Comparison of ENCODE assay signal across 8 cellular contexts in the genomic region with DNA sequence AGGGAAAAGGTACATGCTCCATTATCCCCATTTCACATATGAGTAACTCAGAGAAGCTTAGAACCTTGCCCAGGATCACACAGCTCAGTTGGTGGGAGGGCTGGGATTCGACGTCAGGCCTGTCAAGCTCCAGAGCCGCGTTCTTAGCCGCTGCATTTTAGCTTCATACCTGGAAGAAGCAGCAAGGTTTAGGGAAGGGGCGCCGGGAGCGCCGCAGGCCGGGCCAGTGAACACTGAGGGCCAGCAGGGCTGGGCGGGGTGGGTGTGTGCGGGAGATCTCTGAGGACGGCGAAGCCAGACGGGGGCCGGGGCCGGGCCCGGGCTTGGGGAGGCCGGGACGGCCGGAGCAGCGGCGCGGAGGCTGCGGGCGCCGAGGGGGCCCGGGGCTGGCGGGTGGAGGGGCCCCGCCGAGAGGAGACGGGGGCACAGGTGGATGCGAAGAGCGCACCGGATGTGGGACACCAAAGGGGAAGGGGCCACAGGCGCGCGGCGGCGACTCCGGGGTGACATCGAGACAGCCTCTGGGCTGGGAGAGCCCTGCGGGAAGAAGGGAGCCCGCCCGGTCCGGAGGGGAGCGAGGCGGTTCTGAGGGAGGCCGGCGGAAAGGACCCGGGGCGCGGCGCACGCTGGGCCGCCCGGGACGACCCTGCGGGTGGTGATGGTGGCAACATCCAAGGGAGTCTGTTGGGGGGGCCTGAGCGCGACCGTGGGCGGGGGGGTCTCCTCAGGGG. TPM values are rescaled to one million over a fixed set of nuclear protein-coding genes. Genes with fewer than 3 reads are reported as not detected.
A peak's percentile ranks its signal among the peaks of the same experiment; 100 is the strongest.
DNase-seq lines count a peak whose midpoint lies in the region; ATAC-seq, FAIRE-seq and TF ChIP-seq lines count a peak whose summit lies in the region.

No MANE protein-coding gene starts in this region.

- H3K4me2 ChIP-seq in PC-3 (ENCODE audit: low read length): peak overlapping the region; percentile 91

- BruUV-seq in PC-3 (replicated peaks; lab: Mats Ljungman, UMichigan): no TSS peak

- H4K20me1 ChIP-seq in PC-3 (ENCODE audit: low read length): no peaks in the 10 kb centered on the region; the same call in 1 of the 2 replicates

- no peaks in the 10 kb centered on the region for H3K9me3 Mint-ChIP-seq in activated naive CD4-positive, alpha-beta T cell treated with anti-CD3 and anti-CD28 coated beads, Interleukin-2, amount 10 ng/mL, durations not matched to agents 7 days and 5 days

- peak overlapping the region; percentile 22 for H3K27ac ChIP-seq in PC-3 (ENCODE audit: low read length)
- peak overlapping the region; percentile 96 for H3K27ac ChIP-seq in left ventricle myocardium inferior (replicated peaks)
- peak overlapping the region; percentile 84 for H3K27ac ChIP-seq in skeletal muscle tissue (ENCODE audit: low read depth, low read length)

- H3K27me3 ChIP-seq in PC-3 (ENCODE audit: low read length) (no peaks in the 10 kb centered on the region), left ventricle myocardium inferior (ENCODE audit: low read depth) (no peaks in the 10 kb centered on the region), skeletal muscle tissue (ENCODE audit: control insufficient read depth in 3 of 3, insufficient read depth in 3 of 3, low read length in 3 of 3) (no peaks in the 10 kb centered on the region)

- no peaks in the 10 kb centered on the region for H3K27me3 Mint-ChIP-seq in activated naive CD4-positive, alpha-beta T cell treated with anti-CD3 and anti-CD28 coated beads, Interleukin-2, amount 10 ng/mL, durations not matched to agents 7 days and 5 days

- H3K9me2 ChIP-seq in PC-3 (replicated peaks; ENCODE audit: low read length): no peaks in the 10 kb centered on the region

- H3F3A ChIP-seq in PC-3 (ENCODE audit: low read length, unreplicated experiment): peaks cover 14% of the 10 kb centered on the region

- H3K4me3 Mint-ChIP-seq in activated naive CD4-positive, alpha-beta T cell treated with anti-CD3 and anti-CD28 coated beads, Interleukin-2, amount 10 ng/mL, durations not matched to agents 7 days and 5 days: peak overlapping the region; percentile 92

- peaks cover 4% of the 10 kb centered on the region for H3K4me1 ChIP-seq in PC-3 (ENCODE audit: insufficient read depth, low read length)
- peaks cover 33% of the 10 kb centered on the region for H3K4me1 ChIP-seq in left ventricle myocardium inferior
- peaks cover 6 to 12% (median 8%) of the 10 kb centered on the region in 3 donors for H3K4me1 ChIP-seq in skeletal muscle tissue (ENCODE audit: control insufficient read depth in 3 of 3, insufficient read depth in 3 of 3, low read length in 3 of 3)

- H3K36me3 ChIP-seq in PC-3 (ENCODE audit: low read depth, low read length) (peaks cover 38% of the 10 kb centered on the region), left ventricle myocardium inferior (peaks cover 39% of the 10 kb centered on the region), skeletal muscle tissue (ENCODE audit: control insufficient read depth in 3 of 3, insufficient read depth in 3 of 3, low read length in 3 of 3) (peaks cover 38 to 54% (median 49%) of the 10 kb centered on the region in 3 donors)

- peak overlapping the region; percentile 99 for H3K27ac Mint-ChIP-seq in activated naive CD4-positive, alpha-beta T cell treated with anti-CD3 and anti-CD28 coated beads, Interleukin-2, amount 10 ng/mL, durations not matched to agents 7 days and 5 days

- H3K9ac ChIP-seq in PC-3 (ENCODE audit: low read length) (peak overlapping the region; percentile 82), skeletal muscle tissue (ENCODE audit: low read depth in 1 of 3, low read length in 3 of 3) (peak overlapping the region; percentile 78 to 91 (median 89))

- intact Hi-C loops in PC-3 (cut with micrococcal nuclease) (loop anchor here (1.0 to 2.0 kb wide), 3 partner anchors 26 to 68 kb away; partner anchors contain the start of gene ZSWIM8), left ventricle myocardium inferior (cut with micrococcal nuclease) (no loop called here)

- H3K36me3 Mint-ChIP-seq in activated naive CD4-positive, alpha-beta T cell treated with anti-CD3 and anti-CD28 coated beads, Interleukin-2, amount 10 ng/mL, durations not matched to agents 7 days and 5 days: peaks cover 59% of the 10 kb centered on the region

- no peak for FAIRE-seq in RCC 7860 (lab: Jason Lieb, UNC)

- CTCF ChIA-PET in PC-3 (lab: Charles Lee): interaction anchor here (0.8 to 1.2 kb wide), 3 partner anchors 9 to 69 kb away, joined by 4 to 6 read pairs (median 4); no protein-coding TSS in a partner anchor
- CTCF ChIA-PET in activated naive CD4-positive, alpha-beta T cell treated with anti-CD3 and anti-CD28 coated beads, Interleukin-2, amount 10 ng/mL, durations not matched to agents 7 days and 5 days (lab: Charles Lee): interaction anchor here (0.7 to 1.2 kb wide), 2 partner anchors 32 to 177 kb away, joined by 3 to 4 read pairs; no protein-coding TSS in a partner anchor

- H3K4me1 Mint-ChIP-seq in activated naive CD4-positive, alpha-beta T cell treated with anti-CD3 and anti-CD28 coated beads, Interleukin-2, amount 10 ng/mL, durations not matched to agents 7 days and 5 days: peaks cover 51% of the 10 kb centered on the region

- POLR2A ChIA-PET in PC-3 (lab: Charles Lee; ENCODE audit: unreplicated experiment): interaction anchor here (0.6 to 1.0 kb wide), 3 partner anchors 17 to 66 kb away, joined by 3 to 12 read pairs (median 3); partner anchors contain the start of gene CHCHD1

- DNase-seq in PC-3 (peak; percentile 68), left ventricle myocardium inferior (peak; percentile 34), RCC 7860 (ENCODE audit: low spot score) (no peak), amniotic stem cell (lab: John Stamatoyannopoulos, UW) (no peak)
- peak; percentile 76 for DNase-seq in activated naive CD4-positive, alpha-beta T cell treated with anti-CD3 and anti-CD28 coated beads, Interleukin-2, amount 10 ng/mL, durations not matched to agents 7 days and 5 days

- H3K79me2 ChIP-seq in PC-3 (ENCODE audit: low read length): peaks cover 13% of the 10 kb centered on the region

- no peaks in the 10 kb centered on the region for H3K9me3 ChIP-seq in PC-3 (ENCODE audit: low read length)
- no peaks in the 10 kb centered on the region for H3K9me3 ChIP-seq in left ventricle myocardium inferior (replicated peaks)
- no peaks in the 10 kb centered on the region for H3K9me3 ChIP-seq in skeletal muscle tissue (ENCODE audit: control insufficient read depth in 3 of 3, low read length in 3 of 3)

- H3K4me3 ChIP-seq in PC-3 (ENCODE audit: low read length): peak overlapping the region; percentile 79
- peak overlapping the region; percentile 96 for H3K4me3 ChIP-seq in left ventricle myocardium inferior
- H3K4me3 ChIP-seq in skeletal muscle tissue (ENCODE audit: low read length in 3 of 3): peak overlapping the region; percentile 69 to 80 (median 78)

- H2AFZ ChIP-seq in PC-3 (ENCODE audit: low read length): peak overlapping the region; percentile 75

- peak; percentile 2 for ATAC-seq in GM18508 (IDR thresholded peaks at IDR 0.05; ENCODE audit: insufficient read depth, unreplicated experiment)
- ATAC-seq in HG02678 (IDR thresholded peaks at IDR 0.05; ENCODE audit: unreplicated experiment): peak; percentile 25
- ATAC-seq in PC-3: peak; percentile 42

- TF ChIP-seq CTCF in PC-3 (conservative IDR thresholded peaks at IDR 0.05; ENCODE audit: low read depth, low read length): no peak
- no peak for TF ChIP-seq CTCF in left ventricle myocardium inferior (IDR thresholded peaks at IDR 0.05; ENCODE audit: borderline replicate concordance)

RNA-seq across cellular contexts. Expression of gene NDST2, which starts 0.5 kb away (rescaled TPM):
- total RNA-seq in PC-3 (2014; rRNA removed): 53.0 and 89.9 TPM in 2 replicates
- 11.2 TPM for total RNA-seq in left ventricle myocardium inferior
- total RNA-seq in skeletal muscle tissue: 6.3 TPM

RNA-seq across cellular contexts. Expression of gene ZSWIM8, which starts 25.5 kb away (rescaled TPM):
- total RNA-seq in PC-3 (2014; rRNA removed) (152 and 173 TPM in 2 replicates), left ventricle myocardium inferior (46.2 TPM), skeletal muscle tissue (29.7 TPM)

RNA-seq across cellular contexts. Expression of gene CHCHD1, which starts 29.1 kb away (rescaled TPM):
- total RNA-seq in PC-3 (2014; rRNA removed) (199 and 238 TPM in 2 replicates), left ventricle myocardium inferior (27.4 TPM), skeletal muscle tissue (17.7 TPM)

Comparison
In these comparisons a context has a peak if more than half of its experiments do, and no peak if none do; other contexts are left out.
1. DNase-seq: peak in PC-3 (single experiment), activated naive CD4-positive, alpha-beta T cell treated with anti-CD3 and anti-CD28 coated beads, Interleukin-2, amount 10 ng/mL, durations not matched to agents 7 days and 5 days (single experiment) and left ventricle myocardium inferior (single experiment); none in RCC 7860 (single experiment) and amniotic stem cell (single experiment).
2. H3K27ac ChIP-seq: peak in every context shown above with its lines; median percentile 96 in left ventricle myocardium inferior; 84 in skeletal muscle tissue; 22 in PC-3.
3. Peak in every context shown above with its lines, with median percentiles within 50 percentile points of each other: ATAC-seq and H3K4me3 ChIP-seq.